In genomic region chr1:95084317-95085176, GRCh38 we compare ENCODE assay signal across 9 cellular contexts. TPM values are rescaled to one million over a fixed set of nuclear protein-coding genes. Genes with fewer than 3 reads are reported as not detected.
DNase-seq lines count a peak whose midpoint lies in the region; ATAC-seq, FAIRE-seq and TF ChIP-seq lines count a peak whose summit lies in the region.
"Had no signal": no experiment of that assay in that cellular context is flagged by ENCODE, and none has a peak within 500 bp of the region (broad histone marks: within the 10 kb centered on the region; RNA-seq: fewer than 3 reads in every experiment).

No MANE protein-coding gene starts in this region.

- H3K36me3 ChIP-seq in esophagus muscularis mucosa (no peaks in the 10 kb centered on the region), neutrophil (no peaks in the 10 kb centered on the region)

- peak; percentile 69 for FAIRE-seq in GM19239 (lab: Jason Lieb, UNC)
- FAIRE-seq: G401.6 had no signal

- H3K9me3 ChIP-seq in esophagus muscularis mucosa (no peaks in the 10 kb centered on the region), neutrophil (no peaks in the 10 kb centered on the region)

- DNase-seq in NCI-H2196 (lab: John Stamatoyannopoulos, UW; ENCODE audit: unreplicated experiment): peak; percentile 19
- no peak for DNase-seq in NCI-H2196 treated with DMSO at 0.1 percent for 48 hours (lab: John Stamatoyannopoulos, UW; ENCODE audit: unreplicated experiment)
- DNase-seq in GM19239 (ENCODE audit: insufficient read length, low spot score): peak; percentile 40
- peak; percentile 65 for DNase-seq in SK-N-DZ (ENCODE audit: low spot score)
- DNase-seq in esophagus muscularis mucosa (ENCODE audit: extremely low spot score): no peak
- DNase-seq in HuH-7 (ENCODE audit: low spot score): no peak

- ATAC-seq in HG03460 (IDR thresholded peaks at IDR 0.05; ENCODE audit: unreplicated experiment): peak; percentile 64

- intact Hi-C loops in esophagus muscularis mucosa (cut with DNase I): no loop called here

- TF ChIP-seq CTCF in esophagus muscularis mucosa (IDR thresholded peaks at IDR 0.05) (peak; percentile 39 to 64 (median 51)), neutrophil (IDR thresholded peaks at IDR 0.05) (peak; percentile 19)

- H3K27me3 ChIP-seq in esophagus muscularis mucosa (no peaks in the 10 kb centered on the region), neutrophil (peaks cover 36% of the 10 kb centered on the region)

- WGBS in esophagus muscularis mucosa: 86% methylated on average over 8 of the region's 8 CpGs

- no peak for TF ChIP-seq POLR2A in esophagus muscularis mucosa (IDR thresholded peaks at IDR 0.05; ENCODE audit: low read depth)

- H3K4me3 ChIP-seq in esophagus muscularis mucosa (no peak overlapping the region), neutrophil (ENCODE audit: low read depth in 1 of 2, low read length in 1 of 2) (no peak overlapping the region)

- TF ChIP-seq EP300 in esophagus muscularis mucosa (IDR thresholded peaks at IDR 0.05): no peak

- H3K4me1 ChIP-seq in esophagus muscularis mucosa (peaks cover 8 to 16% (median 13%) of the 10 kb centered on the region in 4 donors), neutrophil (ENCODE audit: control insufficient read depth in 1 of 2, insufficient read depth in 1 of 2, low read depth in 1 of 2, low read length in 1 of 2) (no peaks in the 10 kb centered on the region)

- H3K27ac ChIP-seq in esophagus muscularis mucosa (replicated peaks in 1 of 4) (no peak overlapping the region), neutrophil (no peak overlapping the region)

RNA-seq across cellular contexts. Expression of gene ALG14, which starts 11.8 kb away (rescaled TPM):
- polyA plus RNA-seq in SK-N-DZ (2014; cell fraction: cytosol; rRNA removed): 1.5 and 2.0 TPM in 2 replicates
- polyA plus RNA-seq in SK-N-DZ (2014; cell fraction: nucleus; rRNA removed): 0.70 and 1.1 TPM in 2 replicates
- under 1 TPM; 0.52 to 0.83 (median 0.74) TPM for total RNA-seq in esophagus muscularis mucosa

RNA-seq across cellular contexts. Expression of gene TLCD4, which starts 32.6 kb away (rescaled TPM):
- 12.7 and 15.3 TPM in 2 replicates for polyA plus RNA-seq in SK-N-DZ (2014; cell fraction: cytosol; rRNA removed)
- polyA plus RNA-seq in SK-N-DZ (2014; cell fraction: nucleus; rRNA removed): 5.1 and 5.3 TPM in 2 replicates
- total RNA-seq in esophagus muscularis mucosa: 10 to 100 TPM in 1 of 4 donors, 1 to 10 TPM in 3; 8.4 to 15.9 (median 9.3) TPM

Comparison
In these comparisons a context has a peak if more than half of its experiments do, and no peak if none do; other contexts are left out.
1. DNase-seq: peak in NCI-H2196 (single experiment), GM19239 (single experiment) and SK-N-DZ (single experiment); none in NCI-H2196 treated with DMSO at 0.1 percent for 48 hours (single experiment), esophagus muscularis mucosa (single experiment) and HuH-7 (single experiment).